ENCODE assay signal across 1 cellular context in the genomic region with DNA sequence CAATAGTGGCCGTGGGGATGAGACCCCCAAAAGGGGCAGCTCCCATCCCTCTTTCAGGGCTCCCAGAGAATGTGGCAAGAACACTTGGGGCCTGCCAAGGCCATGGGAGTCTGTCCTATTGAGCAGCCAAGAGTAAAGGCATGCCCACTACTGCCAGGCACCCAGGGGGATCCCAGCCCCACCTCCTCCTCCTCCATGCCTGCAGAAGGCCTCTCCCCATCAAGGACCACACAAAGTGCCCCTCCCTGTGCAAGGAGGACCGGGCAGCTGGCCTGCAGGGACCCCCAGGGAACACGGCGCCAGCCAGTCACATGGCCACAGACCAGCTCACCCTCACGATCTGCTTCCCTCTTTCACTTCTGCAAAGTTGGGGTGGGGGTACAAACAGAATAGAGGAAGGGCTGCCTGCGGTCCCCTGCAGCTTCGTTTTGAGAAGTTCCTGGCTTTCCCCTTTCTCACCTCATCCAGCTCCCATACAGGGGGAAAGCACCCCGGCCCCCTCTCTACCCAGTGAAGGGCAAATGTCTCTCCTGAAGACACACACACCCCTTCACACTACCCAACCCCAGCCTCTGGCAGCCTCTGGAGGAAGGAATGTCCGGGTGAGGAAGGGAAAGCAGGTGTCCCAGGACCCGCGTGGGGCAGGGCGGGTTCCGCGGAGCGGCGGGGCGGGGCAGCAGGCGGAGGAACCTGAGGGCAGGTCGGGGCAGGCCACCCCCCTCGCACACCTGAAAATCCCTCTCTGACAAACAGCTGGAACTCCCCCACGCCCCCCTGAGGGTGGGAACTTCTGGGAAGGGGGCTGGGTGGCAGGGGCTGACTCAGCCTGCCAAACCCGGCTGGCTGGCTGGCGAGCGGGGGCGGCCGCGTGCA.
TF ChIP-seq lines count a peak whose summit lies in the region.

No MANE protein-coding gene starts in this region.

TF ChIP-seq in GM12878, 131 proteins besides CTCF, POLR2A, EP300 and RAD21 (continued from another document):
- TF ChIP-seq ZNF592 (IDR thresholded peaks at IDR 0.05), result peak; percentile 28; the same call in 1 of the 2 replicates
- 0 out of 2 replicates have a peak, but pooled peaks have one; percentile 6 for TF ChIP-seq PKNOX1 (IDR thresholded peaks at IDR 0.05)
- TF ChIP-seq, protein P1, sequence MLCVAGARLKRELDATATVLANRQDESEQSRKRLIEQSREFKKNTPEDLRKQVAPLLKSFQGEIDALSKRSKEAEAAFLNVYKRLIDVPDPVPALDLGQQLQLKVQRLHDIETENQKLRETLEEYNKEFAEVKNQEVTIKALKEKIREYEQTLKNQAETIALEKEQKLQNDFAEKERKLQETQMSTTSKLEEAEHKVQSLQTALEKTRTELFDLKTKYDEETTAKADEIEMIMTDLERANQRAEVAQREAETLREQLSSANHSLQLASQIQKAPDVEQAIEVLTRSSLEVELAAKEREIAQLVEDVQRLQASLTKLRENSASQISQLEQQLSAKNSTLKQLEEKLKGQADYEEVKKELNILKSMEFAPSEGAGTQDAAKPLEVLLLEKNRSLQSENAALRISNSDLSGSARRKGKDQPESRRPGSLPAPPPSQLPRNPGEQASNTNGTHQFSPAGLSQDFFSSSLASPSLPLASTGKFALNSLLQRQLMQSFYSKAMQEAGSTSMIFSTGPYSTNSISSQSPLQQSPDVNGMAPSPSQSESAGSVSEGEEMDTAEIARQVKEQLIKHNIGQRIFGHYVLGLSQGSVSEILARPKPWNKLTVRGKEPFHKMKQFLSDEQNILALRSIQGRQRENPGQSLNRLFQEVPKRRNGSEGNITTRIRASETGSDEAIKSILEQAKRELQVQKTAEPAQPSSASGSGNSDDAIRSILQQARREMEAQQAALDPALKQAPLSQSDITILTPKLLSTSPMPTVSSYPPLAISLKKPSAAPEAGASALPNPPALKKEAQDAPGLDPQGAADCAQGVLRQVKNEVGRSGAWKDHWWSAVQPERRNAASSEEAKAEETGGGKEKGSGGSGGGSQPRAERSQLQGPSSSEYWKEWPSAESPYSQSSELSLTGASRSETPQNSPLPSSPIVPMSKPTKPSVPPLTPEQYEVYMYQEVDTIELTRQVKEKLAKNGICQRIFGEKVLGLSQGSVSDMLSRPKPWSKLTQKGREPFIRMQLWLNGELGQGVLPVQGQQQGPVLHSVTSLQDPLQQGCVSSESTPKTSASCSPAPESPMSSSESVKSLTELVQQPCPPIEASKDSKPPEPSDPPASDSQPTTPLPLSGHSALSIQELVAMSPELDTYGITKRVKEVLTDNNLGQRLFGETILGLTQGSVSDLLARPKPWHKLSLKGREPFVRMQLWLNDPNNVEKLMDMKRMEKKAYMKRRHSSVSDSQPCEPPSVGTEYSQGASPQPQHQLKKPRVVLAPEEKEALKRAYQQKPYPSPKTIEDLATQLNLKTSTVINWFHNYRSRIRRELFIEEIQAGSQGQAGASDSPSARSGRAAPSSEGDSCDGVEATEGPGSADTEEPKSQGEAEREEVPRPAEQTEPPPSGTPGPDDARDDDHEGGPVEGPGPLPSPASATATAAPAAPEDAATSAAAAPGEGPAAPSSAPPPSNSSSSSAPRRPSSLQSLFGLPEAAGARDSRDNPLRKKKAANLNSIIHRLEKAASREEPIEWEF (IDR thresholded peaks at IDR 0.05; ENCODE audit: insufficient replicate concordance, low read depth, low read length), result no peak
- peak; percentile 12; the same call in 1 of the 2 replicates for TF ChIP-seq ZNF687 (IDR thresholded peaks at IDR 0.05)
- TF ChIP-seq CHD4 (IDR thresholded peaks at IDR 0.05), result no peak
- TF ChIP-seq NR2F1 (conservative IDR thresholded peaks at IDR 0.05), result peak; percentile 83
- TF ChIP-seq TCF12 (IDR thresholded peaks at IDR 0.05; ENCODE audit: low read depth, low read length), result peak; percentile 83; the same call in 1 of the 2 replicates
- TF ChIP-seq WRNIP1 (IDR thresholded peaks at IDR 0.05; ENCODE audit: borderline replicate concordance, low read depth, low read length), result no peak
- TF ChIP-seq GATAD2B (conservative IDR thresholded peaks at IDR 0.05; ENCODE audit: low read depth), result peak; percentile 97
- no peak for TF ChIP-seq GABPA (IDR thresholded peaks at IDR 0.05; ENCODE audit: low read depth)
- peak; percentile 82 for TF ChIP-seq USF1 (IDR thresholded peaks at IDR 0.05; ENCODE audit: borderline replicate concordance, extremely low read length, insufficient read depth, low read depth, low read length)
- TF ChIP-seq, protein P2, sequence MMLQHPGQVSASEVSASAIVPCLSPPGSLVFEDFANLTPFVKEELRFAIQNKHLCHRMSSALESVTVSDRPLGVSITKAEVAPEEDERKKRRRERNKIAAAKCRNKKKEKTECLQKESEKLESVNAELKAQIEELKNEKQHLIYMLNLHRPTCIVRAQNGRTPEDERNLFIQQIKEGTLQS (IDR thresholded peaks at IDR 0.05; ENCODE audit: borderline replicate concordance, extremely low read depth, low read depth, low read length), result no peak
- TF ChIP-seq IKZF2 (IDR thresholded peaks at IDR 0.05), result peak; percentile 99
- TF ChIP-seq NR2C1 (IDR thresholded peaks at IDR 0.05), result no peak
- peak; percentile 92 for TF ChIP-seq MEF2B (IDR thresholded peaks at IDR 0.05; ENCODE audit: partially characterized antibody, poor library complexity, severe bottlenecking)
- TF ChIP-seq FOS (IDR thresholded peaks at IDR 0.05; ENCODE audit: borderline replicate concordance, extremely low read depth, insufficient read length), result no peak
- peak; percentile 97 for TF ChIP-seq EED (IDR thresholded peaks at IDR 0.05; ENCODE audit: low read depth)
TF ChIP-seq in GM12878: peak in this region for 57.
